ENCODE assay signal across 8 cellular contexts in the genomic region with DNA sequence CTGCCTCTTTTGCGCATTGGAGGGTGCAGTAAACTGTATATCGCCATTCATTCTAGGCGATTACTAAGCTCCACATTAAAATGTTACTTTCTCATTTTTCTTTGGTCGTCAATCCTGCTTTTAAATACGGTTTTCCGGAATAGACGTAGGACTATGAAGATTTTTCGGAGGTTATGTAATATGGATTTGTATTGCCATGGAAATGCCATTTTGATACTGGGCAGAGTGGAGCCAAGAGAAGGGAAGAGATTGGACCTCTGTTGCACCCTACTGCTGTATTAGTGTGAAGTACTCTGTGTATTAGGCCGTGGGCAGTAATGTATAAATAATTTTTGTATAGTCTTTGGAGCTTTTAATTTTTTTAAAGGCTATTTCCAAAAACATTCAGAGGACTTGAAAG. TPM values are rescaled to one million over a fixed set of nuclear protein-coding genes. Genes with fewer than 3 reads are reported as not detected.
A peak's percentile ranks its signal among the peaks of the same experiment; 100 is the strongest.
DNase-seq lines count a peak whose midpoint lies in the region; ATAC-seq and TF ChIP-seq lines count a peak whose summit lies in the region.

No MANE protein-coding gene starts in this region.

- no peaks in the 10 kb centered on the region for H3K9me3 Mint-ChIP-seq in activated CD8-positive, alpha-beta T cell treated with anti-CD3 and anti-CD28 coated beads for 36 hours
- no peaks in the 10 kb centered on the region for H3K9me3 Mint-ChIP-seq in stimulated activated naive CD8-positive, alpha-beta T cell treated with anti-CD3 and anti-CD28 coated beads, Interleukin-15, amount 100 ng/mL, for 72 hours

- ATAC-seq in GM21576 (IDR thresholded peaks at IDR 0.05; ENCODE audit: unreplicated experiment) (no peak), GM18505 (IDR thresholded peaks at IDR 0.05; ENCODE audit: unreplicated experiment) (no peak)
- no peak for ATAC-seq in activated CD8-positive, alpha-beta T cell treated with anti-CD3 and anti-CD28 coated beads for 36 hours
- ATAC-seq in stimulated activated naive CD8-positive, alpha-beta T cell treated with anti-CD3 and anti-CD28 coated beads, Interleukin-15, amount 100 ng/mL, for 72 hours = no peak

- TF ChIP-seq RAD21 in liver (IDR thresholded peaks at IDR 0.05) = no peak

- no peak for TF ChIP-seq POLR2A in GM18505 (IDR thresholded peaks at IDR 0.05; ENCODE audit: borderline replicate concordance, extremely low read depth, insufficient read depth, insufficient read length)

- no peak overlapping the region for H3K4me3 Mint-ChIP-seq in activated CD8-positive, alpha-beta T cell treated with anti-CD3 and anti-CD28 coated beads for 36 hours
- no peak overlapping the region for H3K4me3 Mint-ChIP-seq in stimulated activated naive CD8-positive, alpha-beta T cell treated with anti-CD3 and anti-CD28 coated beads, Interleukin-15, amount 100 ng/mL, for 72 hours

- H3K4me1 ChIP-seq in ACC112 (ENCODE audit: control insufficient read depth, insufficient read depth, low read length, unreplicated experiment) (peaks cover 28% of the 10 kb centered on the region), HEK293 (ENCODE audit: control insufficient read depth, insufficient read depth, low read length) (peaks cover 9% of the 10 kb centered on the region), liver (ENCODE audit: control insufficient read depth in 4 of 4, insufficient read depth in 4 of 4, low read length in 3 of 4) (peaks cover 7 to 24% (median 13%) of the 10 kb centered on the region in 4 donors)

- H2AFZ ChIP-seq in ACC112 (ENCODE audit: low read length, unreplicated experiment) = peak overlapping the region; percentile 16

- under 1% methylated on average over 9 of the region's 9 CpGs for WGBS in liver

- H3K36me3 ChIP-seq in ACC112 (ENCODE audit: insufficient read depth, low read length) (peaks cover 10% of the 10 kb centered on the region), HEK293 (ENCODE audit: control insufficient read depth in 2 of 2, insufficient read depth in 1 of 2, low read length in 2 of 2) (peaks cover 19 to 38% of the 10 kb centered on the region in 2 experiments), liver (ENCODE audit: control insufficient read depth in 4 of 4, insufficient read depth in 3 of 4, low read depth in 1 of 4, low read length in 3 of 4) (peaks cover 0 to 6% (median 0%) of the 10 kb centered on the region in 4 donors)

- TF ChIP-seq CTCF in HEK293 (tag by site-specific recombination; IDR thresholded peaks at IDR 0.05) (no peak), astrocyte of the cerebellum (IDR thresholded peaks at IDR 0.05; ENCODE audit: low read depth, low read length, missing control alignments) (no peak), liver (IDR thresholded peaks at IDR 0.05; ENCODE audit: low read depth, low read length, missing input control) (no peak)
- no peak for TF ChIP-seq CTCF in activated CD8-positive, alpha-beta T cell treated with anti-CD3 and anti-CD28 coated beads for 36 hours (IDR thresholded peaks at IDR 0.05)

- peak overlapping the region; percentile 97 for H3K4me3 ChIP-seq in ACC112 (ENCODE audit: low read depth, low read length)
- peak overlapping the region; percentile 98 for H3K4me3 ChIP-seq in HEK293 (ENCODE audit: low read depth, low read length)
- H3K4me3 ChIP-seq in astrocyte of the cerebellum (ENCODE audit: low read depth, low read length) = peak overlapping the region; percentile 96
- H3K4me3 ChIP-seq in liver (ENCODE audit: low read depth in 1 of 3, low read length in 3 of 3) = peak overlapping the region; percentile 51 to 90 (median 79)

- no peaks in the 10 kb centered on the region for H3K27me3 Mint-ChIP-seq in activated CD8-positive, alpha-beta T cell treated with anti-CD3 and anti-CD28 coated beads for 36 hours
- no peaks in the 10 kb centered on the region for H3K27me3 Mint-ChIP-seq in stimulated activated naive CD8-positive, alpha-beta T cell treated with anti-CD3 and anti-CD28 coated beads, Interleukin-15, amount 100 ng/mL, for 72 hours

- H3K9me3 ChIP-seq in HEK293 (ENCODE audit: control insufficient read depth, insufficient read depth, low read depth, low read length) = no peaks in the 10 kb centered on the region
- no peaks in the 10 kb centered on the region for H3K9me3 ChIP-seq in liver (ENCODE audit: control insufficient read depth in 4 of 4, low read length in 3 of 4)

- in situ Hi-C loops in astrocyte of the cerebellum (cut with HindIII; ENCODE audit: low sequenced_read_pairs) = no loop called here

- H3K4me1 Mint-ChIP-seq in activated CD8-positive, alpha-beta T cell treated with anti-CD3 and anti-CD28 coated beads for 36 hours (ENCODE audit: low read depth) = peaks cover 35% of the 10 kb centered on the region
- H3K4me1 Mint-ChIP-seq in stimulated activated naive CD8-positive, alpha-beta T cell treated with anti-CD3 and anti-CD28 coated beads, Interleukin-15, amount 100 ng/mL, for 72 hours = peaks cover 35% of the 10 kb centered on the region

- H3K9ac ChIP-seq in liver (ENCODE audit: low read depth in 1 of 2, low read length in 2 of 2) = peak overlapping the region; percentile 39 to 73

- POLR2A ChIA-PET in HEK293 (lab: Yijun Ruan, JAX) = interaction anchor here (0.9 to 2.3 kb wide), 12 partner anchors 9 to 431 kb away, joined by 3 to 51 read pairs (median 4); partner anchors contain the start of genes NUMB, RIOX1 and ZFYVE1
- POLR2A ChIA-PET in activated CD8-positive, alpha-beta T cell treated with anti-CD3 and anti-CD28 coated beads for 36 hours (lab: Charles Lee) = interaction anchor here (0.9 to 2.7 kb wide), 15 partner anchors 9 to 117 kb away, joined by 3 to 29 read pairs (median 6); partner anchors contain the start of genes PSEN1 and ZFYVE1

- H3K27ac Mint-ChIP-seq in activated CD8-positive, alpha-beta T cell treated with anti-CD3 and anti-CD28 coated beads for 36 hours = no peak overlapping the region
- H3K27ac Mint-ChIP-seq in stimulated activated naive CD8-positive, alpha-beta T cell treated with anti-CD3 and anti-CD28 coated beads, Interleukin-15, amount 100 ng/mL, for 72 hours = no peak overlapping the region

- peaks cover 38% of the 10 kb centered on the region for H3K36me3 Mint-ChIP-seq in activated CD8-positive, alpha-beta T cell treated with anti-CD3 and anti-CD28 coated beads for 36 hours (ENCODE audit: low read depth)

- peak overlapping the region; percentile 80 for H3K27ac ChIP-seq in ACC112 (ENCODE audit: low read depth, low read length)
- peak overlapping the region; percentile 91 for H3K27ac ChIP-seq in HEK293 (ENCODE audit: extremely low read depth, low read depth, low read length)
- peak overlapping the region; percentile 79 to 80 for H3K27ac ChIP-seq in liver (ENCODE audit: low read depth in 1 of 2, low read length in 2 of 2)

- H3K27me3 ChIP-seq in ACC112 (ENCODE audit: insufficient read depth, low read length) (no peaks in the 10 kb centered on the region), liver (ENCODE audit: control insufficient read depth in 4 of 4, insufficient read depth in 4 of 4, low read length in 3 of 4) (no peaks in the 10 kb centered on the region)

- intact Hi-C loops in activated CD8-positive, alpha-beta T cell treated with anti-CD3 and anti-CD28 coated beads for 36 hours (cut with micrococcal nuclease) = no loop called here

- peaks cover 57% of the 10 kb centered on the region for H3K79me2 ChIP-seq in ACC112 (ENCODE audit: control insufficient read depth, insufficient read depth, low read length, unreplicated experiment)

- DNase-seq in astrocyte of the cerebellum (ENCODE audit: low read depth) = no peak
- DNase-seq in activated CD8-positive, alpha-beta T cell treated with anti-CD3 and anti-CD28 coated beads for 36 hours = no peak
- no peak for DNase-seq in stimulated activated naive CD8-positive, alpha-beta T cell treated with anti-CD3 and anti-CD28 coated beads, Interleukin-15, amount 100 ng/mL, for 72 hours

- CTCF ChIA-PET in HEK293 (lab: Yijun Ruan, JAX) = interaction anchor here (0.8 to 1.3 kb wide), 2 partner anchors 32 to 97 kb away, joined by 3 to 5 read pairs; partner anchors contain the start of gene ZFYVE1
- CTCF ChIA-PET in activated CD8-positive, alpha-beta T cell treated with anti-CD3 and anti-CD28 coated beads for 36 hours (lab: Charles Lee) = interaction anchor here (1.6 to 2.0 kb wide), 3 partner anchors 10 to 111 kb away, joined by 4 to 7 read pairs (median 5); no protein-coding TSS in a partner anchor

TF ChIP-seq in HEK293, 187 proteins besides CTCF, POLR2A, EP300 and RAD21 (continues in another document):
- TF ChIP-seq AEBP2 (tag by site-specific recombination; IDR thresholded peaks at IDR 0.05; ENCODE audit: borderline replicate concordance) (no peak), ZNF548 (tag by site-specific recombination; IDR thresholded peaks at IDR 0.05) (no peak)

TF ChIP-seq in liver, 16 proteins besides CTCF, POLR2A, EP300 and RAD21:
- no peak for TF ChIP-seq EGR1 (IDR thresholded peaks at IDR 0.05; ENCODE audit: low read depth in 2 of 2)
- TF ChIP-seq ATF3 (IDR thresholded peaks at IDR 0.05) = no peak
- no peak for TF ChIP-seq RXRA (IDR thresholded peaks at IDR 0.05)
- TF ChIP-seq TAF1 (conservative IDR thresholded peaks at IDR 0.05) = no peak
- TF ChIP-seq YY1 (IDR thresholded peaks at IDR 0.05) = peak; percentile 23
TF ChIP-seq in liver: peak in this region for 1.

RNA-seq across cellular contexts. Expression of gene RBM25, which starts 1.0 kb away (rescaled TPM):
- total RNA-seq in liver = 10 to 100 TPM; 18.9 to 25.4 TPM
- 10 to 100 TPM in 1 of 2 donors, 1 to 10 TPM in 1; 8.4 to 26.2 TPM for polyA plus RNA-seq in liver
- total RNA-seq in activated CD8-positive, alpha-beta T cell treated with anti-CD3 and anti-CD28 coated beads for 36 hours = 100 to 1,000 TPM; 101 to 104 TPM

RNA-seq across cellular contexts. Expression of gene ZFYVE1, which starts 32.4 kb away (rescaled TPM):
- total RNA-seq in liver = 10 to 100 TPM in 1 of 2 donors, 1 to 10 TPM in 1; 8.9 to 13.5 TPM
- 1 to 10 TPM; 5.8 to 6.9 TPM for polyA plus RNA-seq in liver
- total RNA-seq in activated CD8-positive, alpha-beta T cell treated with anti-CD3 and anti-CD28 coated beads for 36 hours = 10 to 100 TPM in 1 of 2 experiments, 1 to 10 TPM in 1; 7.2 to 10.4 TPM
